In genomic region chr19:38597075-38597474, GRCh38 we compare ENCODE assay signal across 14 cellular contexts.
"Had no signal": no experiment of that assay in that cellular context is flagged by ENCODE, and none has a peak within 500 bp of the region (broad histone marks: within the 10 kb centered on the region; RNA-seq: fewer than 3 reads in every experiment).

No MANE protein-coding gene starts in this region.

- H3K9me3 Mint-ChIP-seq: activated CD4-positive, alpha-beta T cell treated with anti-CD3 and anti-CD28 coated beads, Interleukin-2, amount 10 ng/mL, durations not matched to agents 7 days and 5 days; activated T-helper 1 cell treated with anti-CD3 and anti-CD28 coated beads, Interleukin-12 subunit alpha, Interleukin-12 subunit beta, Interleukin-2, Interleukin-4 antibody, amounts not matched to agents 30 ng/mL and 10 ng/mL and 1 ng/mL, durations not matched to agents 14 hours and 24 hours and 36 hours; dendritic cell treated with granulocyte-macrophage colony-stimulating factor and Interleukin-4, amounts not matched to agents 40 ng/mL and 50 ng/mL, for 4 days had no signal

- H3K9me3 ChIP-seq: ascending aorta, breast epithelium, gastrocnemius medialis, heart right ventricle, uterus had no signal

- DNase-seq: activated CD4-positive, alpha-beta T cell treated with anti-CD3 and anti-CD28 coated beads, Interleukin-2, amount 10 ng/mL, durations not matched to agents 7 days and 5 days; activated CD8-positive, alpha-beta memory T cell treated with anti-CD3 and anti-CD28 coated beads, Interleukin-2, amount 50 U/mL, for 48 hours; effector memory CD4-positive, alpha-beta T cell; heart right ventricle; mammary epithelial cell; stimulated activated CD4-positive, alpha-beta T cell treated with anti-CD3 and anti-CD28 coated beads, Interleukin-1b, Interleukin-23, amount 100 ng/mL, for 48 hours; uterus had no signal

- H3K27ac ChIP-seq: ascending aorta, breast epithelium, epithelial cell of prostate, heart right ventricle, parathyroid adenoma, uterus had no signal

- H3K4me3 Mint-ChIP-seq: activated CD4-positive, alpha-beta T cell treated with anti-CD3 and anti-CD28 coated beads, Interleukin-2, amount 10 ng/mL, durations not matched to agents 7 days and 5 days; activated T-helper 1 cell treated with anti-CD3 and anti-CD28 coated beads, Interleukin-12 subunit alpha, Interleukin-12 subunit beta, Interleukin-2, Interleukin-4 antibody, amounts not matched to agents 30 ng/mL and 10 ng/mL and 1 ng/mL, durations not matched to agents 14 hours and 24 hours and 36 hours; dendritic cell treated with granulocyte-macrophage colony-stimulating factor and Interleukin-4, amounts not matched to agents 40 ng/mL and 50 ng/mL, for 4 days had no signal

- H3K4me1 ChIP-seq: ascending aorta, breast epithelium, parathyroid adenoma, uterus had no signal

- H3K36me3 ChIP-seq: ascending aorta, breast epithelium, gastrocnemius medialis, uterus had no signal

- H3K4me3 ChIP-seq: heart right ventricle, uterus had no signal

- H3K27me3 Mint-ChIP-seq: activated CD4-positive, alpha-beta T cell treated with anti-CD3 and anti-CD28 coated beads, Interleukin-2, amount 10 ng/mL, durations not matched to agents 7 days and 5 days; dendritic cell treated with granulocyte-macrophage colony-stimulating factor and Interleukin-4, amounts not matched to agents 40 ng/mL and 50 ng/mL, for 4 days had no signal

- H3K27me3 ChIP-seq: ascending aorta, breast epithelium, gastrocnemius medialis, uterus had no signal

- H3K27ac Mint-ChIP-seq: activated CD4-positive, alpha-beta T cell treated with anti-CD3 and anti-CD28 coated beads, Interleukin-2, amount 10 ng/mL, durations not matched to agents 7 days and 5 days; activated T-helper 1 cell treated with anti-CD3 and anti-CD28 coated beads, Interleukin-12 subunit alpha, Interleukin-12 subunit beta, Interleukin-2, Interleukin-4 antibody, amounts not matched to agents 30 ng/mL and 10 ng/mL and 1 ng/mL, durations not matched to agents 14 hours and 24 hours and 36 hours; dendritic cell treated with granulocyte-macrophage colony-stimulating factor and Interleukin-4, amounts not matched to agents 40 ng/mL and 50 ng/mL, for 4 days had no signal

- H3K9ac ChIP-seq: parathyroid adenoma had no signal
